Comparison of ENCODE assay signal across 10 cellular contexts in the genomic region with DNA sequence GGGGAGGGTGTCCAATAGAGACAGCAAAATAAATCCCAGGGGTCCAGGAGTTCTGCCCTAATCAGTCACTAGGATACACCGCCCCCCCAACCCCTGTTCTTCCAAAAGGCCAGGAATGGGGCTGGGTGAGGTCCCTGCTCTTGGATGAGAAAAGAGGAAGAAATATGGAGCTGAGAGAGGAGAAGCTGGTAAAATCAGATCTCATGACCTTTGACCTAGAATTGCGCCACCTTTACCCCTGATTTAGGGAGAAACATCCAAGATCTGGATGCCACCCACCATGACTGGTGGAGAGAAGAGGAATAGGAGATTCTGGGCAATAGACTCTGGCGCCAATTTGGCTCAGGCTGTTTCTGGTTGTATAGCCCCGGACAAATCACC. TPM values are rescaled to one million over a fixed set of nuclear protein-coding genes. Genes with fewer than 3 reads are reported as not detected.
A peak's percentile ranks its signal among the peaks of the same experiment; 100 is the strongest.
DNase-seq lines count a peak whose midpoint lies in the region; ATAC-seq and TF ChIP-seq lines count a peak whose summit lies in the region.
"Had no signal": no experiment of that assay in that cellular context is flagged by ENCODE, and none has a peak within 500 bp of the region (broad histone marks: within the 10 kb centered on the region; RNA-seq: fewer than 3 reads in every experiment).

No MANE protein-coding gene starts in this region.

- no peak overlapping the region for H2BK5ac ChIP-seq in mesenchymal stem cell (ENCODE audit: low read depth, low read length, poor library complexity, severe bottlenecking)

- peaks cover 34 to 37% of the 10 kb centered on the region in 2 donors for H3K36me3 Mint-ChIP-seq in activated naive CD4-positive, alpha-beta T cell treated with anti-CD3 and anti-CD28 coated beads, Interleukin-2, amount 50 U/mL, for 72 hours

- H3K4ac ChIP-seq in mesenchymal stem cell (ENCODE audit: low read depth in 1 of 2, low read length in 2 of 2): peak overlapping the region in 1 of 2 experiments; percentile 79

- intact Hi-C loops in heart right ventricle (cut with DNase I): loop anchor here in 1 of 10 donors (10.0 kb wide), 1 partner anchor 843 kb away; the partner anchor contains the start of gene SOCS7
- intact Hi-C loops in cardiac septum (cut with DNase I): no loop called here
- intact Hi-C loops in upper lobe of right lung (cut with DNase I): no loop called here
- intact Hi-C loops in posterior cingulate gyrus (cut with DNase I): loop anchor here (5.0 kb wide), 1 partner anchor 46 kb away; the partner anchor contains the start of gene PLXDC1

- H3K9ac ChIP-seq in mesenchymal stem cell (ENCODE audit: low read length): peak overlapping the region; percentile 33

- peak in 1 of 2 donors; percentile 14 for DNase-seq in heart right ventricle
- DNase-seq in cardiac septum (ENCODE audit: low spot score): no peak
- DNase-seq in activated naive CD4-positive, alpha-beta T cell treated with anti-CD3 and anti-CD28 coated beads, Interleukin-2, amount 50 U/mL, for 72 hours (ENCODE audit: low spot score in 2 of 2): no peak
- no peak for DNase-seq in mesenchymal stem cell
- no peak for DNase-seq in upper lobe of right lung
- DNase-seq in NCI-H1092 (lab: John Stamatoyannopoulos, UW): no peak
- no peak for DNase-seq in posterior cingulate gyrus
- DNase-seq in cerebellar cortex (ENCODE audit: low spot score): no peak

- H3K18ac ChIP-seq in mesenchymal stem cell (ENCODE audit: low read depth in 1 of 2, low read length in 2 of 2): peak overlapping the region; percentile 61 to 65

- H3K14ac ChIP-seq in mesenchymal stem cell (ENCODE audit: low read length in 2 of 2): no peak overlapping the region

- H3K23ac ChIP-seq in mesenchymal stem cell (ENCODE audit: low read length in 2 of 2): no peak overlapping the region

- H3K9me3 ChIP-seq in heart right ventricle: no peaks in the 10 kb centered on the region
- no peaks in the 10 kb centered on the region for H3K9me3 ChIP-seq in mesenchymal stem cell (ENCODE audit: control insufficient read depth, low read length)
- H3K9me3 ChIP-seq in upper lobe of right lung: no peaks in the 10 kb centered on the region

- no peaks in the 10 kb centered on the region for H3K9me3 Mint-ChIP-seq in activated naive CD4-positive, alpha-beta T cell treated with anti-CD3 and anti-CD28 coated beads, Interleukin-2, amount 50 U/mL, for 72 hours

- H2AK5ac ChIP-seq in mesenchymal stem cell (ENCODE audit: low read length, severe bottlenecking): peak overlapping the region; percentile 81

- H3K4me1 ChIP-seq in heart right ventricle (peaks cover 8 to 73% (median 53%) of the 10 kb centered on the region in 9 donors), mesenchymal stem cell (ENCODE audit: control insufficient read depth, insufficient read depth, low read depth, low read length) (peaks cover 23% of the 10 kb centered on the region), upper lobe of right lung (peaks cover 48% of the 10 kb centered on the region)

- ATAC-seq in heart right ventricle (no peak), upper lobe of right lung (no peak)
- ATAC-seq in activated naive CD4-positive, alpha-beta T cell treated with anti-CD3 and anti-CD28 coated beads, Interleukin-2, amount 50 U/mL, for 72 hours: no peak

- no peak for TF ChIP-seq CTCF in heart right ventricle (IDR thresholded peaks at IDR 0.05)
- no peak for TF ChIP-seq CTCF in upper lobe of right lung (IDR thresholded peaks at IDR 0.05)

- H3K36me3 ChIP-seq in heart right ventricle (peaks cover 0 to 33% (median 20%) of the 10 kb centered on the region in 9 donors), mesenchymal stem cell (ENCODE audit: control insufficient read depth in 1 of 2, insufficient read depth in 2 of 2, low read depth in 1 of 2, low read length in 2 of 2) (peaks cover 31 to 33% of the 10 kb centered on the region in 2 experiments), upper lobe of right lung (peaks cover 30% of the 10 kb centered on the region)

- peak overlapping the region in 8 of 10 donors; percentile 53 to 99 (median 86) for H3K4me3 ChIP-seq in heart right ventricle
- H3K4me3 ChIP-seq in mesenchymal stem cell (ENCODE audit: insufficient read depth in 1 of 2, low read depth in 1 of 2, low read length in 2 of 2): peak overlapping the region in 1 of 2 experiments; percentile 84
- H3K4me3 ChIP-seq in upper lobe of right lung: peak overlapping the region; percentile 85

- peak overlapping the region; percentile 29 for H2AFZ ChIP-seq in mesenchymal stem cell (ENCODE audit: low read depth, low read length)

- peak overlapping the region; percentile 91 for H4K8ac ChIP-seq in mesenchymal stem cell (ENCODE audit: low read length)

- H3K27ac Mint-ChIP-seq in activated naive CD4-positive, alpha-beta T cell treated with anti-CD3 and anti-CD28 coated beads, Interleukin-2, amount 50 U/mL, for 72 hours: peak overlapping the region; percentile 86 to 99

- peaks cover 29% of the 10 kb centered on the region for H3K79me1 ChIP-seq in mesenchymal stem cell (replicated peaks; ENCODE audit: low read length, poor library complexity, severe bottlenecking)

- peak overlapping the region; percentile 86 for H3K4me2 ChIP-seq in mesenchymal stem cell (ENCODE audit: low read length, poor library complexity, severe bottlenecking)

- H3K27ac ChIP-seq in heart right ventricle: peak overlapping the region in 9 of 10 donors; percentile 30 to 97 (median 80)
- H3K27ac ChIP-seq in mesenchymal stem cell (ENCODE audit: low read length, poor library complexity, severe bottlenecking): peak overlapping the region; percentile 43
- peak overlapping the region; percentile 99 for H3K27ac ChIP-seq in upper lobe of right lung

- WGBS in heart right ventricle, 2 donors: 84 to 85% methylated on average over 4 of the region's 4 CpGs
- 100% methylated on average over 1 of the region's 4 CpGs for WGBS in mesenchymal stem cell

- no peak overlapping the region for H2BK15ac ChIP-seq in mesenchymal stem cell (ENCODE audit: low read depth, poor library complexity, severe bottlenecking)

- H2BK120ac ChIP-seq in mesenchymal stem cell (ENCODE audit: low read depth, low read length): no peak overlapping the region

- H2BK12ac ChIP-seq in mesenchymal stem cell (ENCODE audit: low read length in 2 of 2): peak overlapping the region in 1 of 2 experiments; percentile 69

- H4K91ac ChIP-seq in mesenchymal stem cell (ENCODE audit: low read length): peak overlapping the region; percentile 59

- H3K27me3 ChIP-seq in heart right ventricle: no peaks in the 10 kb centered on the region
- no peaks in the 10 kb centered on the region for H3K27me3 ChIP-seq in mesenchymal stem cell (ENCODE audit: control insufficient read depth in 1 of 2, insufficient read depth in 1 of 2, low read length in 2 of 2)
- no peaks in the 10 kb centered on the region for H3K27me3 ChIP-seq in upper lobe of right lung

RNA-seq across cellular contexts. Expression of gene CACNB1, which starts 0.7 kb away (rescaled TPM):
- total RNA-seq in heart right ventricle: 1 to 10 TPM; 3.3 to 7.9 (median 4.6) TPM
- polyA plus RNA-seq in heart right ventricle: 10 to 100 TPM in 1 of 2 donors, 1 to 10 TPM in 1; 6.8 to 11.5 TPM
- total RNA-seq in cardiac septum: 11.8 TPM
- total RNA-seq in activated naive CD4-positive, alpha-beta T cell treated with anti-CD3 and anti-CD28 coated beads, Interleukin-2, amount 50 U/mL, for 72 hours: 10 to 100 TPM; 15.0 to 26.6 TPM
- polyA plus RNA-seq in mesenchymal stem cell (2013, experiment 1 of 2): 7.0 TPM
- polyA plus RNA-seq in mesenchymal stem cell (2013, experiment 2 of 2): 6.3 TPM
- total RNA-seq in upper lobe of right lung: 27.5 TPM

RNA-seq across cellular contexts. Expression of gene RPL19, which starts 1.9 kb away (rescaled TPM):
- total RNA-seq in heart right ventricle: 1,000 to 10,000 TPM in 3 of 10 donors, 100 to 1,000 TPM in 7; 907 to 1,150 (median 965) TPM
- 1,000 to 10,000 TPM; 1,654 to 3,029 TPM for polyA plus RNA-seq in heart right ventricle
- total RNA-seq in cardiac septum: 753 TPM
- 1,000 to 10,000 TPM; 2,719 to 2,768 TPM for total RNA-seq in activated naive CD4-positive, alpha-beta T cell treated with anti-CD3 and anti-CD28 coated beads, Interleukin-2, amount 50 U/mL, for 72 hours
- 2,372 TPM for polyA plus RNA-seq in mesenchymal stem cell (2013, experiment 1 of 2)
- polyA plus RNA-seq in mesenchymal stem cell (2013, experiment 2 of 2): 2,320 TPM
- 1,449 TPM for total RNA-seq in upper lobe of right lung

RNA-seq across cellular contexts. Expression of gene STAC2, which starts 27.6 kb away (rescaled TPM):
- 1 to 10 TPM in 3 of 10 donors, under 1 TPM in 6, not detected in 1; 0.09 to 2.0 (median 0.37) TPM for total RNA-seq in heart right ventricle
- polyA plus RNA-seq in heart right ventricle: 1 to 10 TPM in 1 of 2 donors, under 1 TPM in 1; 0.51 to 4.9 TPM
- total RNA-seq in cardiac septum: 0.67 TPM
- not detected for total RNA-seq in activated naive CD4-positive, alpha-beta T cell treated with anti-CD3 and anti-CD28 coated beads, Interleukin-2, amount 50 U/mL, for 72 hours
- polyA plus RNA-seq in mesenchymal stem cell (2013, experiment 1 of 2): 0.01 TPM
- polyA plus RNA-seq in mesenchymal stem cell (2013, experiment 2 of 2): 0.01 TPM
- total RNA-seq in upper lobe of right lung: 0.46 TPM

RNA-seq across cellular contexts. Expression of gene ARL5C, which starts 32.2 kb away (rescaled TPM):
- total RNA-seq in heart right ventricle (not detected), cardiac septum (not detected), upper lobe of right lung (not detected)
- polyA plus RNA-seq in heart right ventricle: not detected
- total RNA-seq in activated naive CD4-positive, alpha-beta T cell treated with anti-CD3 and anti-CD28 coated beads, Interleukin-2, amount 50 U/mL, for 72 hours: under 1 TPM in 1 of 2 donors, not detected in 1; 0.25 TPM
- polyA plus RNA-seq in mesenchymal stem cell (2013, experiment 1 of 2): not detected
- not detected for polyA plus RNA-seq in mesenchymal stem cell (2013, experiment 2 of 2)
- total RNA-seq: LHCN-M2 had no signal
- polyA plus RNA-seq: small intestine had no signal

RNA-seq across cellular contexts. Expression of gene PLXDC1, which starts 46.7 kb away (rescaled TPM):
- total RNA-seq in heart right ventricle (10 to 100 TPM in 7 of 10 donors, 1 to 10 TPM in 3; 9.1 to 21.3 (median 11.2) TPM), cardiac septum (21.4 TPM), upper lobe of right lung (14.4 TPM)
- polyA plus RNA-seq in heart right ventricle: 10 to 100 TPM in 1 of 2 donors, 1 to 10 TPM in 1; 7.3 to 20.0 TPM
- 10 to 100 TPM in 1 of 2 donors, 1 to 10 TPM in 1; 1.5 to 10.6 TPM for total RNA-seq in activated naive CD4-positive, alpha-beta T cell treated with anti-CD3 and anti-CD28 coated beads, Interleukin-2, amount 50 U/mL, for 72 hours
- 1.9 TPM for polyA plus RNA-seq in mesenchymal stem cell (2013, experiment 1 of 2)
- 2.1 TPM for polyA plus RNA-seq in mesenchymal stem cell (2013, experiment 2 of 2)

Comparison
In these comparisons a context has a peak if more than half of its experiments do, and no peak if none do; other contexts are left out.
1. H3K27ac ChIP-seq: peak in every context shown above with its lines; median percentile 99 in upper lobe of right lung; 80 in heart right ventricle; 43 in mesenchymal stem cell.